Comparison of ENCODE assay signal across 26 cellular contexts in the genomic region with DNA sequence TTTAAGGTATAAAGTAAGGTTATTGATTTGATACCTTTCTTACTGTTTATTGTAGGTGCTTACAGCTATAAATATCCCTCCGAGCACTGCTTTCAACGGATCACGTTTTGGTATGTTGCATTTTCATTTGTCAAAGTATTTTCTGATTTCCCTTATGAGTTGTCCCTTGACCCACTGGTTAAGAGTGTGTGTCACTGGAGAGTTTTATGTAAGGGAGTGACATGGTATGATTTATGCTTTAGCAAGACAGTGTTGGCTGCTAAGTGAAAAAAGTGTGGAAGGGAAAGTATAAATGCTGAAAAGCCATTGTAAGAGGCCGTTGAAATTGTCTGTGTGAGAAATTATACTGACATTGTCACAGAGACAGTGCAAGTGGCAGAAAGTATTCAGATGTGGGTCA.
"Had no signal": no experiment of that assay in that cellular context is flagged by ENCODE, and none has a peak within 500 bp of the region (broad histone marks: within the 10 kb centered on the region; RNA-seq: fewer than 3 reads in every experiment).

No MANE protein-coding gene starts in this region.

- H3K36me3 ChIP-seq: colonic mucosa, esophagus squamous epithelium, gastrocnemius medialis, gastroesophageal sphincter, heart right ventricle had no signal

- DNase-seq: colonic mucosa; cortex of kidney; dermis blood vessel endothelial cell; dorsolateral prefrontal cortex; effector CD4-positive, alpha-beta T cell; effector CD8-positive, alpha-beta T cell; effector memory CD4-positive, alpha-beta T cell; effector memory CD8-positive, alpha-beta T cell; endodermal cell; erythroblast; esophagus squamous epithelium; foreskin fibroblast; foreskin keratinocyte; foreskin melanocyte; gastrocnemius medialis; glutamatergic neuron; head of caudate nucleus; heart left ventricle; heart right ventricle had no signal

- FAIRE-seq: endometrium, endothelial cell of umbilical vein had no signal

- H3K27ac ChIP-seq: colonic mucosa, coronary artery, dorsolateral prefrontal cortex, epithelial cell of prostate, esophagus muscularis mucosa, esophagus squamous epithelium, foreskin keratinocyte, gastrocnemius medialis, gastroesophageal sphincter, heart left ventricle, heart right ventricle, hepatocyte had no signal

- H3K79me2 ChIP-seq: hepatocyte had no signal

- H3K4me2 ChIP-seq: hepatocyte had no signal

- H3K4me3 ChIP-seq: colonic mucosa, coronary artery, dorsolateral prefrontal cortex, esophagus muscularis mucosa, esophagus squamous epithelium, gastrocnemius medialis, gastroesophageal sphincter, heart left ventricle, heart right ventricle, hepatocyte had no signal

- H3K4me1 ChIP-seq: colonic mucosa, esophagus muscularis mucosa, esophagus squamous epithelium, foreskin keratinocyte, gastroesophageal sphincter, heart left ventricle had no signal

- H2AFZ ChIP-seq: hepatocyte had no signal

- H3K9me3 ChIP-seq: colonic mucosa, esophagus squamous epithelium, gastrocnemius medialis had no signal

- H3K27me3 ChIP-seq: colonic mucosa, dorsolateral prefrontal cortex, esophagus muscularis mucosa, esophagus squamous epithelium, foreskin keratinocyte, gastrocnemius medialis, gastroesophageal sphincter, heart left ventricle, heart right ventricle, hepatocyte had no signal
